12 cellular contexts compared by ENCODE assay signal in the genomic region with DNA sequence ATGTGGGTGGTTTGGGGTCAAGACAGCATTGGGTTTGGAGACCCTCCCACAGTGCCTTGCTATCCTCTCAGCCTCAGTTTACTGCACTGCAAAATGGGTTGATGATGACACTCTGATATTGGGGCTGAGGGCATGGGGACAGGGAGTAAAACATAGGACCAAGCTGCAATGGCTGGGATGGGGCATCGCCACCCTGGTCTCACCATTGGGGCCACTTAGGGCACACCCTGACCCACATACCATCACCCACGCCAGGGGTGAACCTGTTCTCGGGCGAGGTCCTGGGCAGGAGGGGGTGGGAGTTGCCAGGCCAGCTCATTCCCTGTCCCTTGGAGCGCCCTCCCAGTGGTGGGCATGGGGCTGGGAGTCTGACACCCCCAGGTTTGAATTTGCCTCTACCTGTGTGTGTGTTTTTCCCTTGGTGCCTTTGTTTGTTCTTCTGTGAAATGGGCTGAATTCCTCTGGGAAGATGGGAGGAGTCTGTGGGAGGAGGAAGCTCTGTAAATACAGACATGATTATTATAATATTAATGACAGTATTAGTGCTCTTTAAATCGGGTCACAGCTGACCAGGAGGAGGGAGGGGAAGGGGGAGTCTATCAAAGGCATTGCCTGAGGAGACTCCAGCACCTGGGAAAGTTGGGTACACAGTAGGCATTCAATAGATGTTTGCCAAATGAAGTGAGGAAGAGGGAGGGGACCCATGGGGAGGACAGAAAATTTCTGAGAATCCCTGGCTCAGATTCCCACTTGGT. TPM values are rescaled to one million over a fixed set of nuclear protein-coding genes. Genes with fewer than 3 reads are reported as not detected.
DNase-seq lines count a peak whose midpoint lies in the region; ATAC-seq, FAIRE-seq and TF ChIP-seq lines count a peak whose summit lies in the region.
"Had no signal": no experiment of that assay in that cellular context is flagged by ENCODE, and none has a peak within 500 bp of the region (broad histone marks: within the 10 kb centered on the region; RNA-seq: fewer than 3 reads in every experiment).

No MANE protein-coding gene starts in this region.

- H3K27me3 ChIP-seq in GM12878 (replicated peaks in 1 of 2; ENCODE audit: control insufficient read depth in 2 of 2, insufficient read depth in 2 of 2, low read length in 1 of 2) (no peaks in the 10 kb centered on the region), neural cell (ENCODE audit: insufficient read depth, low read depth, low read length) (no peaks in the 10 kb centered on the region)
- H3K27me3 ChIP-seq: sigmoid colon had no signal

- peaks cover 35% of the 10 kb centered on the region for H3K79me2 ChIP-seq in GM12878 (ENCODE audit: control insufficient read depth, insufficient read depth, low read length)
- peaks cover 20% of the 10 kb centered on the region for H3K79me2 ChIP-seq in neural cell (replicated peaks; ENCODE audit: insufficient read depth, low read length)

- in situ Hi-C loops in GM12878 (cut with MboI): no loop called here

- H3K4me2 ChIP-seq in GM12878 (ENCODE audit: control insufficient read depth, insufficient read depth): peak overlapping the region; percentile 98
- H3K4me2 ChIP-seq in neural cell (ENCODE audit: low read length): no peak overlapping the region

- intact Hi-C loops in Calu3 (cut with micrococcal nuclease; ENCODE audit: unreplicated experiment): no loop called here
- intact Hi-C loops in GM12878 (cut with micrococcal nuclease; ENCODE audit: unreplicated experiment): no loop called here
- intact Hi-C loops in Right ventricle myocardium superior (cut with DNase I): no loop called here
- intact Hi-C loops in MCF 10A (cut with micrococcal nuclease): no loop called here

- SMC1A ChIA-PET in GM12878 (lab: Charles Lee; ENCODE audit: uncharacterized antibody, unreplicated experiment): interaction anchor here (0.8 to 2.8 kb wide), 4 partner anchors 10 to 225 kb away, joined by 3 to 9 read pairs (median 4); no protein-coding TSS in a partner anchor

- H3K36me3 ChIP-seq in KOPT-K1 (ENCODE audit: insufficient read depth, low read length) (peaks cover 3% of the 10 kb centered on the region; the same call in 1 of the 2 replicates), GM12878 (ENCODE audit: control insufficient read depth in 2 of 2, insufficient read depth in 2 of 2, low read length in 1 of 2) (no peaks in the 10 kb centered on the region), neural cell (ENCODE audit: insufficient read depth, low read length) (no peaks in the 10 kb centered on the region)
- H3K36me3 ChIP-seq: sigmoid colon, thoracic aorta had no signal

- H3K9me3 Mint-ChIP-seq in Calu3 (ENCODE audit: low read depth, unreplicated experiment) (no peaks in the 10 kb centered on the region), MCF 10A (ENCODE audit: unreplicated experiment) (no peaks in the 10 kb centered on the region)

- H3K4me1 Mint-ChIP-seq in Calu3 (ENCODE audit: low read depth, unreplicated experiment) (no peaks in the 10 kb centered on the region), MCF 10A (ENCODE audit: insufficient read depth, unreplicated experiment) (no peaks in the 10 kb centered on the region)

- no peak for TF ChIP-seq EP300 in GM12878 (IDR thresholded peaks at IDR 0.05; ENCODE audit: borderline replicate concordance in 1 of 2, control insufficient read depth in 1 of 2, low read depth in 2 of 2, low read length in 2 of 2)
- TF ChIP-seq EP300 in neural cell (conservative IDR thresholded peaks at IDR 0.05; ENCODE audit: poor library complexity, severe bottlenecking): no peak

- no peaks in the 10 kb centered on the region for H3K9me2 ChIP-seq in neural cell (ENCODE audit: insufficient read depth, low read length)

- TF ChIP-seq RAD21 in GM12878 (IDR thresholded peaks at IDR 0.05; ENCODE audit: insufficient read depth, low read depth, low read length) (no peak), neural cell (conservative IDR thresholded peaks at IDR 0.05) (no peak)

- peaks cover 33% of the 10 kb centered on the region for H3K4me1 ChIP-seq in GM12878 (ENCODE audit: control insufficient read depth, insufficient read depth, low read length)

- no peaks in the 10 kb centered on the region for H3F3A ChIP-seq in neural cell (ENCODE audit: insufficient read depth, low read length, poor library complexity, severe bottlenecking)

- RAD21 ChIA-PET in GM12878 (lab: Charles Lee; ENCODE audit: unreplicated experiment): interaction anchor here (1.6 to 1.8 kb wide), 2 partner anchors 9 to 18 kb away, joined by 7 to 10 read pairs; no protein-coding TSS in a partner anchor

- H3K9ac ChIP-seq in GM12878 (ENCODE audit: control insufficient read depth, insufficient read depth, low read length) (no peak overlapping the region; the same call in none of the 2 replicates), neural cell (ENCODE audit: low read length) (peak overlapping the region; percentile 84)

- 54% methylated on average over 6 of the region's 6 CpGs for WGBS in GM12878 (ENCODE audit: insufficient coverage, insufficient replicate concordance, low lambda C conversion rate, missing lambda C conversion rate)

- no peak overlapping the region for H2AFZ ChIP-seq in GM12878 (ENCODE audit: control insufficient read depth, low read depth, low read length)
- no peak overlapping the region for H2AFZ ChIP-seq in neural cell (ENCODE audit: low read depth, low read length)
- H2AFZ ChIP-seq: PC-9 had no signal

- no TSS peak for BruUV-seq in Calu3 (replicated peaks; lab: Mats Ljungman, UMichigan)
- no TSS peak for BruUV-seq in GM12878 (replicated peaks; lab: Mats Ljungman, UMichigan)
- BruUV-seq in MCF 10A (replicated peaks; lab: Mats Ljungman, UMichigan): no TSS peak

- no peak for FAIRE-seq in GM12878 (lab: Jason Lieb, UNC)

- no peak for TF ChIP-seq CTCF in Calu3 (IDR thresholded peaks at IDR 0.05; ENCODE audit: unreplicated experiment)
- TF ChIP-seq CTCF in GM12878 (IDR thresholded peaks at IDR 0.05 in 2 of 3, conservative IDR thresholded peaks at IDR 0.05 in 1 of 3; ENCODE audit: control insufficient read depth in 2 of 3, extremely low read depth in 1 of 3, insufficient read depth in 1 of 3, low read depth in 3 of 3, low read length in 3 of 3): no peak
- TF ChIP-seq CTCF in neural cell (IDR thresholded peaks at IDR 0.05; ENCODE audit: poor library complexity, severe bottlenecking): no peak
- no peak for TF ChIP-seq CTCF in MCF 10A (IDR thresholded peaks at IDR 0.05; ENCODE audit: unreplicated experiment)

- H3K27me3 Mint-ChIP-seq in Calu3 (ENCODE audit: unreplicated experiment): peaks cover 14% of the 10 kb centered on the region
- no peaks in the 10 kb centered on the region for H3K27me3 Mint-ChIP-seq in MCF 10A (ENCODE audit: insufficient read depth, unreplicated experiment)

- no peak for DNase-seq in Calu3
- no peak for DNase-seq in GM12878 (ENCODE audit: low read depth, low spot score)
- DNase-seq in Right ventricle myocardium superior: no peak
- DNase-seq in SK-N-DZ (ENCODE audit: low spot score): no peak
- no peak for DNase-seq in MCF 10A (ENCODE audit: unreplicated experiment)
- DNase-seq: kidney glomerular epithelial cell, PC-9, sigmoid colon had no signal

- H3K4me3 Mint-ChIP-seq in Calu3 (ENCODE audit: low read depth, unreplicated experiment) (peak overlapping the region; percentile 21), MCF 10A (ENCODE audit: unreplicated experiment) (no peak overlapping the region)

- POLR2A ChIA-PET in GM12878 (lab: Charles Lee) (interaction anchor here (0.8 to 1.0 kb wide), 3 partner anchors 10 to 99 kb away, joined by 3 to 4 read pairs (median 3); a partner anchor contains a TSS), MCF 10A (lab: Yijun Ruan, JAX) (no interaction called here)

- H3K36me3 Mint-ChIP-seq in Calu3 (ENCODE audit: insufficient read depth, unreplicated experiment): peaks cover 6% of the 10 kb centered on the region
- no peaks in the 10 kb centered on the region for H3K36me3 Mint-ChIP-seq in MCF 10A (ENCODE audit: insufficient read depth, unreplicated experiment)

- H3K9me3 ChIP-seq in KOPT-K1 (ENCODE audit: insufficient read depth, low read length, poor library complexity, severe bottlenecking) (no peaks in the 10 kb centered on the region), GM12878 (replicated peaks; ENCODE audit: control insufficient read depth, insufficient read depth, low read length) (no peaks in the 10 kb centered on the region), neural cell (ENCODE audit: low read length) (no peaks in the 10 kb centered on the region)
- H3K9me3 ChIP-seq: sigmoid colon, thoracic aorta had no signal

- peak overlapping the region; percentile 77 for H3K4me3 ChIP-seq in GM12878
- peak overlapping the region; percentile 94 for H3K4me3 ChIP-seq in neural cell (ENCODE audit: low read length)
- H3K4me3 ChIP-seq: sigmoid colon had no signal

- ATAC-seq in GM12878 (no peak), Right ventricle myocardium superior (ENCODE audit: poor library complexity) (no peak)

- no peak overlapping the region for H3K27ac Mint-ChIP-seq in Calu3 (ENCODE audit: unreplicated experiment)
- H3K27ac Mint-ChIP-seq in MCF 10A (ENCODE audit: low read depth, unreplicated experiment): no peak overlapping the region

- H4K20me1 ChIP-seq in GM12878 (ENCODE audit: control insufficient read depth, insufficient read depth) (no peaks in the 10 kb centered on the region), neural cell (ENCODE audit: insufficient read depth) (no peaks in the 10 kb centered on the region)

- CTCF ChIA-PET in Calu3 (lab: Charles Lee) (interaction anchor here (0.6 kb wide), 1 partner anchor 15 kb away, joined by 3 read pairs; no protein-coding TSS in a partner anchor), GM12878 (lab: Yijun Ruan, JAX) (interaction anchor here (1.5 kb wide), 1 partner anchor 10 kb away, joined by 4 read pairs; no protein-coding TSS in a partner anchor), MCF 10A (lab: Yijun Ruan, JAX) (interaction anchor here (0.5 to 1.7 kb wide), 2 partner anchors 17 to 28 kb away, joined by 3 to 5 read pairs; no protein-coding TSS in a partner anchor)

- TF ChIP-seq POLR2A in GM12878 (IDR thresholded peaks at IDR 0.05; ENCODE audit: low read depth, low read length): no peak

- peak overlapping the region; percentile 92 for H3K27ac ChIP-seq in KOPT-K1 (ENCODE audit: low read depth, low read length, poor library complexity, severe bottlenecking)
- peak overlapping the region; percentile 95; the same call in 1 of the 2 replicates for H3K27ac ChIP-seq in GM12878 (ENCODE audit: control insufficient read depth, insufficient read depth)
- no peak overlapping the region for H3K27ac ChIP-seq in neural cell (ENCODE audit: low read length)
- H3K27ac ChIP-seq: PC-9, thoracic aorta had no signal

RNA-seq across cellular contexts. Expression of a gene that starts 2.2 kb away (rescaled TPM):
- total RNA-seq in Calu3 (2022): 0.61 and 1.3 TPM in 2 replicates
- total RNA-seq in GM12878 (2013; cell fraction: nucleolus; rRNA removed): 133 and 141 TPM in 2 replicates
- 24.3 and 25.2 TPM in 2 replicates for total RNA-seq in GM12878 (2014; rRNA removed)
- total RNA-seq in GM12878 (2014; rRNA removed; fragmentation: Illumina TruSeq; extraction: Trizol): 12.2 and 12.5 TPM in 2 replicates
- 36.9 and 45.8 TPM in 2 replicates for total RNA-seq in GM12878 (2021)
- 10.8 TPM for polyA plus RNA-seq in GM12878 (2011; ENCODE audit: low read depth)
- 4.3 and 7.2 TPM in 2 replicates for polyA plus RNA-seq in GM12878 (2011; rRNA removed)
- polyA plus RNA-seq in GM12878 (2011; cell fraction: cytosol; rRNA removed): 8.2 and 10.2 TPM in 2 replicates
- polyA plus RNA-seq in GM12878 (2011; cell fraction: nucleus; rRNA removed): 57.4 and 76.4 TPM in 2 replicates
- polyA plus RNA-seq in GM12878 (2012): 24.4 and 28.1 TPM in 2 replicates
- polyA plus RNA-seq in GM12878 (2014; fragmentation: Illumina TruSeq; extraction: Trizol): 6.9 and 11.7 TPM in 2 replicates
- under 1 TPM; 0.14 to 0.73 TPM for polyA plus RNA-seq in GM12878 (2014; fragmentation: Nextera tagmentation; extraction: Ambion mirVana)
- polyA plus RNA-seq in GM12878 (2014; rRNA removed): 19.2 and 22.7 TPM in 2 replicates
- 10 to 100 TPM; 24.4 to 28.4 TPM for polyA plus RNA-seq in GM12878 (2016; fragmentation: Nextera tagmentation; extraction: Ambion mirVana)
- 30.5 and 47.3 TPM in 2 replicates for polyA minus RNA-seq in GM12878 (2011; rRNA and poly(A)+ RNA removed)
- polyA minus RNA-seq in GM12878 (2011; cell fraction: cytosol; rRNA and poly(A)+ RNA removed): 11.3 and 13.5 TPM in 2 replicates
- 62.5 and 90.0 TPM in 2 replicates for polyA minus RNA-seq in GM12878 (2011; cell fraction: nucleus; rRNA and poly(A)+ RNA removed)
- 31.4 and 39.7 TPM in 2 replicates for polyA plus RNA-seq in neural cell
- polyA minus RNA-seq in neural cell: 29.4 and 37.7 TPM in 2 replicates
- total RNA-seq in Right ventricle myocardium superior: 0.75 TPM
- polyA plus RNA-seq in SK-N-DZ (2014; cell fraction: cytosol; rRNA removed): 11.8 and 13.1 TPM in 2 replicates
- polyA plus RNA-seq in SK-N-DZ (2014; cell fraction: nucleus; rRNA removed): 15.7 and 16.8 TPM in 2 replicates
- 0.10 and 0.23 TPM in 2 replicates for total RNA-seq in MCF 10A (2022)
- total RNA-seq: myocyte had no signal

RNA-seq across cellular contexts. Expression of a gene that starts 29.8 kb away (rescaled TPM):
- total RNA-seq in Calu3 (2022) (57.1 and 59.5 TPM in 2 replicates), GM12878 (2014; rRNA removed) (13.8 and 14.6 TPM in 2 replicates), GM12878 (2014; rRNA removed; fragmentation: Illumina TruSeq; extraction: Trizol) (6.4 and 6.6 TPM in 2 replicates), GM12878 (2021) (63.9 and 65.3 TPM in 2 replicates), Right ventricle myocardium superior (25.1 TPM), MCF 10A (2022) (47.1 and 58.3 TPM in 2 replicates)
- total RNA-seq in GM12878 (2013; cell fraction: nucleolus; rRNA removed): 18.5 and 19.7 TPM in 2 replicates
- polyA plus RNA-seq in GM12878 (2011; ENCODE audit: low read depth): 14.1 TPM
- polyA plus RNA-seq in GM12878 (2011; rRNA removed) (1.9 and 6.6 TPM in 2 replicates), GM12878 (2014; fragmentation: Illumina TruSeq; extraction: Trizol) (2.9 and 16.8 TPM in 2 replicates), GM12878 (2014; fragmentation: Nextera tagmentation; extraction: Ambion mirVana) (1 to 10 TPM; 2.1 to 3.4 TPM), GM12878 (2014; rRNA removed) (15.5 and 22.2 TPM in 2 replicates), GM12878 (2016; fragmentation: Nextera tagmentation; extraction: Ambion mirVana) (10 to 100 TPM; 26.5 to 31.8 TPM), neural cell (5.8 and 14.0 TPM in 2 replicates)
- polyA plus RNA-seq in GM12878 (2011; cell fraction: cytosol; rRNA removed): 17.1 and 17.3 TPM in 2 replicates
- 26.6 and 44.9 TPM in 2 replicates for polyA plus RNA-seq in GM12878 (2011; cell fraction: nucleus; rRNA removed)
- polyA plus RNA-seq in GM12878 (2012): 60.1 and 64.9 TPM in 2 replicates
- 34.7 and 45.5 TPM in 2 replicates for polyA minus RNA-seq in GM12878 (2011; rRNA and poly(A)+ RNA removed)
- 41.9 and 52.7 TPM in 2 replicates for polyA minus RNA-seq in GM12878 (2011; cell fraction: cytosol; rRNA and poly(A)+ RNA removed)
- 9.9 and 19.7 TPM in 2 replicates for polyA minus RNA-seq in GM12878 (2011; cell fraction: nucleus; rRNA and poly(A)+ RNA removed)
- polyA minus RNA-seq in neural cell: 30.9 and 37.0 TPM in 2 replicates
- polyA plus RNA-seq in SK-N-DZ (2014; cell fraction: cytosol; rRNA removed): 9.4 and 23.3 TPM in 2 replicates
- polyA plus RNA-seq in SK-N-DZ (2014; cell fraction: nucleus; rRNA removed): 5.7 and 20.2 TPM in 2 replicates

RNA-seq across cellular contexts. Expression of a gene that starts 45.9 kb away (rescaled TPM):
- total RNA-seq in Calu3 (2022) (75.1 and 121 TPM in 2 replicates), GM12878 (2014; rRNA removed) (0.22 TPM in 1 of 2 replicates, not detected in the other), GM12878 (2014; rRNA removed; fragmentation: Illumina TruSeq; extraction: Trizol) (not detected in 2 replicates), GM12878 (2021) (0.08 TPM in 1 of 2 replicates, not detected in the other), Right ventricle myocardium superior (not detected), MCF 10A (2022) (0.40 and 0.49 TPM in 2 replicates)
- not detected in 2 replicates for total RNA-seq in GM12878 (2013; cell fraction: nucleolus; rRNA removed)
- polyA plus RNA-seq in GM12878 (2011; ENCODE audit: low read depth): not detected
- polyA plus RNA-seq in GM12878 (2011; rRNA removed) (not detected in 2 replicates), GM12878 (2014; fragmentation: Illumina TruSeq; extraction: Trizol) (not detected in 2 replicates), GM12878 (2014; fragmentation: Nextera tagmentation; extraction: Ambion mirVana) (not detected), GM12878 (2014; rRNA removed) (not detected in 2 replicates), GM12878 (2016; fragmentation: Nextera tagmentation; extraction: Ambion mirVana) (not detected), neural cell (not detected in 2 replicates)
- not detected in 2 replicates for polyA plus RNA-seq in GM12878 (2011; cell fraction: cytosol; rRNA removed)
- not detected in 2 replicates for polyA plus RNA-seq in GM12878 (2011; cell fraction: nucleus; rRNA removed)
- polyA plus RNA-seq in GM12878 (2012): not detected in 2 replicates
- polyA minus RNA-seq in GM12878 (2011; rRNA and poly(A)+ RNA removed): not detected in 2 replicates
- not detected in 2 replicates for polyA minus RNA-seq in GM12878 (2011; cell fraction: cytosol; rRNA and poly(A)+ RNA removed)
- not detected in 2 replicates for polyA minus RNA-seq in GM12878 (2011; cell fraction: nucleus; rRNA and poly(A)+ RNA removed)
- not detected in 2 replicates for polyA minus RNA-seq in neural cell
- polyA plus RNA-seq in SK-N-DZ (2014; cell fraction: cytosol; rRNA removed): not detected in 2 replicates
- polyA plus RNA-seq in SK-N-DZ (2014; cell fraction: nucleus; rRNA removed): not detected in 2 replicates
- total RNA-seq: myocyte had no signal

Comparison
In these comparisons a context has a peak if more than half of its experiments do, and no peak if none do; other contexts are left out.
1. RNA of a gene that starts 45.9 kb away (total RNA-seq): 75.1 to 121 TPM in Calu3; 0.40 to 0.49 TPM in MCF 10A, 0.08 to 0.22 TPM in GM12878 and not detected in Right ventricle myocardium superior (single experiment); every median in the first group is over 10 times any median in the second.